34 cellular contexts compared by ENCODE assay signal in genomic region chr1:9534953-9535352, GRCh38.
"Had no signal": no experiment of that assay in that cellular context is flagged by ENCODE, and none has a peak within 500 bp of the region (broad histone marks: within the 10 kb centered on the region; RNA-seq: fewer than 3 reads in every experiment).

No MANE protein-coding gene starts in this region.

- H3K27me3 ChIP-seq: MG63 had no signal

- H3K4me3 ChIP-seq: MG63 had no signal

- DNase-seq: Karpas-422, Kasumi-1, MG63, MM.1S, MV-4-11, NCI-H1048, NCI-H1092, NCI-H1092 treated with DMSO at 0.1 percent for 48 hours, NCI-H1105, NCI-H1105 treated with DMSO at 0.1 percent for 48 hours, NCI-H1417, NCI-H1417 treated with DMSO at 0.1 percent for 48 hours, NCI-H1436, NCI-H1436 treated with DMSO at 0.1 percent for 48 hours, NCI-H146, NCI-H1694, NCI-H1694 treated with DMSO at 0.1 percent for 48 hours, NCI-H187, NCI-H187 treated with DMSO at 0.1 percent for 48 hours, NCI-H1930, NCI-H2029, NCI-H2029 treated with DMSO at 0.1 percent for 48 hours, NCI-H2081, NCI-H2081 treated with DMSO at 0.1 percent for 48 hours, NCI-H2107, NCI-H2171, NCI-H2171 treated with DMSO at 0.1 percent for 48 hours, NCI-H2227 treated with DMSO at 0.1 percent for 48 hours, NCI-H226, NCI-H345, NCI-H446, NCI-H446 treated with DMSO at 0.1 percent for 48 hours, NCI-H510A, NCI-H510A treated with DMSO at 0.1 percent for 48 hours had no signal

- H3K9me3 ChIP-seq: MG63 had no signal

- H3K36me3 ChIP-seq: MG63 had no signal
